In genomic region chr13:52751196-52751595, GRCh38 we compare ENCODE assay signal across 19 cellular contexts. TPM values are rescaled to one million over a fixed set of nuclear protein-coding genes. Genes with fewer than 3 reads are reported as not detected.
"Had no signal": no experiment of that assay in that cellular context is flagged by ENCODE, and none has a peak within 500 bp of the region (broad histone marks: within the 10 kb centered on the region; RNA-seq: fewer than 3 reads in every experiment).

No MANE protein-coding gene starts in this region.

- H3K27ac ChIP-seq: coronary artery, esophagus squamous epithelium, lower lobe of right lung, parathyroid adenoma, testis, upper lobe of left lung had no signal

- H3K4me3 ChIP-seq: coronary artery, esophagus squamous epithelium, lower lobe of right lung, smooth muscle cell, testis, upper lobe of left lung had no signal

- H3K9ac ChIP-seq: parathyroid adenoma had no signal

- H3K4me2 ChIP-seq: smooth muscle cell had no signal

- ATAC-seq: activated CD8-positive, alpha-beta T cell treated with anti-CD3 and anti-CD28 coated beads for 36 hours; activated T-helper 17 cell treated with anti-CD3 and anti-CD28 coated beads, Interleukin-2, amount 50 U/mL, for 72 hours; lower lobe of right lung; sciatic nerve had no signal

- H2AFZ ChIP-seq: parathyroid adenoma had no signal

- H3K27me3 ChIP-seq: testis, upper lobe of left lung had no signal

- H3K9me3 ChIP-seq: esophagus squamous epithelium, lower lobe of right lung, testis, upper lobe of left lung had no signal

- H3K4me1 ChIP-seq: esophagus squamous epithelium, lower lobe of right lung, parathyroid adenoma, testis, upper lobe of left lung had no signal

- H3K79me2 ChIP-seq: parathyroid adenoma had no signal

- H3K36me3 ChIP-seq: esophagus squamous epithelium, lower lobe of right lung, upper lobe of left lung had no signal

- DNase-seq: activated CD4-positive, alpha-beta T cell treated with anti-CD3 and anti-CD28 coated beads for 4 hours; activated CD8-positive, alpha-beta T cell treated with anti-CD3 and anti-CD28 coated beads for 36 hours; activated naive CD4-positive, alpha-beta T cell; activated naive CD8-positive, alpha-beta T cell treated with anti-CD3 and anti-CD28 coated beads for 36 hours; activated T-cell treated with anti-CD3 and anti-CD28 coated beads, Interleukin-2, amount 50 U/mL, for 1 hour; amygdala; esophagus squamous epithelium; lower lobe of right lung; stimulated activated CD4-positive, alpha-beta T cell treated with anti-CD3 and anti-CD28 coated beads, Interleukin-4, amount 100 ng/mL, for 1 hour; SW 1271; T-helper 2 cell; testis had no signal

RNA-seq across cellular contexts. Expression of gene CNMD, which starts 11.6 kb away (rescaled TPM):
- total RNA-seq: activated CD8-positive, alpha-beta T cell treated with anti-CD3 and anti-CD28 coated beads for 36 hours; activated naive CD8-positive, alpha-beta T cell treated with anti-CD3 and anti-CD28 coated beads for 36 hours; activated T-helper 17 cell treated with anti-CD3 and anti-CD28 coated beads, Interleukin-2, amount 50 U/mL, for 72 hours; esophagus squamous epithelium; lower lobe of right lung; natural killer cell treated with Interleukin-12 subunit alpha and Interleukin-12 subunit beta and Interleukin-15 and Interleukin-18, amount 100 ng/mL, for 72 hours; smooth muscle cell had no signal
- polyA plus RNA-seq: smooth muscle cell had no signal
